Comparison of ENCODE assay signal across 5 cellular contexts in the genomic region with DNA sequence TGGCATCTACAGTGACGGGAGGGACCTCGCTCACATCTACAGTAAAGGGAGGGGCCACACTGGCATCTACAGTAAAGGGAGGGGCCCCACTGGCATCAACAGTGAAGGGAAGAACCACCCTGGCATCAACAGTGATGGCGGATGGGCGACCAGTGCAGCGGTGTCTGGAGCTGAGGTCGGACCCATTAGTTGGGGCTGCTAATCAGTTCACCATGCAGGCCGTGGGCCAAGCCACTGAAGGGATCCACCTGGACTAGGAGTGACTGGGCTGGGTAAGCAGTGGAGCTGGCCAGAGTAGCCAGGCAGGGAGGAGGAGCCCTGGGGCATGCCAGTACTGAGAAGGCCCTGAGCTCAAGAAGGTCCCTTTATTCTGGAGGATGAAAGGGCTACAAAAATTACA. TPM values are rescaled to one million over a fixed set of nuclear protein-coding genes. Genes with fewer than 3 reads are reported as not detected.
"Had no signal": no experiment of that assay in that cellular context is flagged by ENCODE, and none has a peak within 500 bp of the region (broad histone marks: within the 10 kb centered on the region; RNA-seq: fewer than 3 reads in every experiment).

No MANE protein-coding gene starts in this region.

RNA-seq across cellular contexts. Expression of gene TMEM191B, which starts 23.4 kb away (rescaled TPM):
- total RNA-seq: IMR-90 had no signal
- polyA plus RNA-seq: IgD-negative memory B cell had no signal

RNA-seq across cellular contexts. Expression of gene GGTLC3, which starts 33.1 kb away (rescaled TPM):
- total RNA-seq: HT-29, HT1080, IMR-90, K562 had no signal
- polyA plus RNA-seq: IgD-negative memory B cell, IMR-90, K562 had no signal
